In the genomic region with DNA sequence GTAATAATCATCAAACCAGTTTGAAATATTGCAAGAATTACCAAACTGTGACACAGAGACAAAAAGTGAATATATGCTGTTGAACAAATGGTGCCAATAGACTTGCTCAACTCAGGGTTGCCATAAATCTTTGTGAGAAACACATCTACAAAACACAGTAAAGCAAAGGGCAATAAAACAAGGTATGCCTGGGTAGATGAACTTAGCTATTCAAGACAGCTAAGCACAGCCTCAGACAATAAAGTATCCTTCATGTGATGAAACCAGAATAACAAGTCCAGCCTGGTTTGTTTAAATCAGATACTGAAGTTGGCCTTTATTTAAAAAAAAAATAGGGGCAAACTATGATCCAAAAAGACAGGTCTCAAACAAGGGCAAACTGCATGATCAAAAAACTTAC, we compare ENCODE assay signal across 24 cellular contexts. TPM values are rescaled to one million over a fixed set of nuclear protein-coding genes. Genes with fewer than 3 reads are reported as not detected.
DNase-seq lines count a peak whose midpoint lies in the region; ATAC-seq, FAIRE-seq and TF ChIP-seq lines count a peak whose summit lies in the region.
"Had no signal": no experiment of that assay in that cellular context is flagged by ENCODE, and none has a peak within 500 bp of the region (broad histone marks: within the 10 kb centered on the region; RNA-seq: fewer than 3 reads in every experiment).

No MANE protein-coding gene starts in this region.

- H3K9me3 Mint-ChIP-seq in mesothelial cell of epicardium, result no peaks in the 10 kb centered on the region
- H3K9me3 Mint-ChIP-seq: CD4-positive, alpha-beta memory T cell had no signal

- H3K4me2 ChIP-seq in HepG2 (ENCODE audit: low read depth, low read length), result no peak overlapping the region
- H3K4me2 ChIP-seq: BLaER1 treated with 17β-estradiol and CSF1 and Interleukin-3, amounts not matched to agents 10 nM and 100 nM had no signal

- no peak for ATAC-seq in HepG2
- no peak for ATAC-seq in HG02852 (IDR thresholded peaks at IDR 0.05; ENCODE audit: unreplicated experiment)
- ATAC-seq: GM12878 had no signal

- H3K27me3 ChIP-seq in transverse colon, result no peaks in the 10 kb centered on the region
- no peaks in the 10 kb centered on the region for H3K27me3 ChIP-seq in HepG2 (ENCODE audit: control insufficient read depth in 1 of 2, insufficient read depth in 2 of 2, low read length in 2 of 2)
- H3K27me3 ChIP-seq: BLaER1 treated with 17β-estradiol and CSF1 and Interleukin-3, amounts not matched to agents 10 nM and 100 nM had no signal

- H3K79me2 ChIP-seq in HepG2 (ENCODE audit: insufficient read depth, low read length), result no peaks in the 10 kb centered on the region

- no TSS peak for BruUV-seq in HepG2 (replicated peaks; lab: Mats Ljungman, UMichigan)

- TF ChIP-seq POLR2A in transverse colon (IDR thresholded peaks at IDR 0.05) (no peak), HepG2 (IDR thresholded peaks at IDR 0.05; ENCODE audit: insufficient read depth in 1 of 2, low read depth in 2 of 2, low read length in 2 of 2) (no peak)

- peak; percentile 8 for DNase-seq in HT-29 (ENCODE audit: low spot score)
- peak; percentile 49 for DNase-seq in epithelial cell of esophagus (ENCODE audit: low read depth)
- DNase-seq in mesothelial cell of epicardium (ENCODE audit: low spot score in 2 of 2, unreplicated experiment in 2 of 2), result no peak
- DNase-seq in transverse colon, result no peak
- no peak for DNase-seq in HepG2 (ENCODE audit: low spot score)
- no peak for DNase-seq in T1000 (lab: John Stamatoyannopoulos, UW)
- DNase-seq: CD4-positive, alpha-beta memory T cell; DMS 273 treated with DMSO at 0.1 percent for 48 hours; DMS79 treated with DMSO at 0.1 percent for 48 hours; Karpas-422; NCI-H1694; NCI-H2081 treated with DMSO at 0.1 percent for 48 hours; NCI-H446 treated with DMSO at 0.1 percent for 48 hours; NCI-H526 treated with DMSO at 0.1 percent for 48 hours; OCI-M1; Right ventricle myocardium superior had no signal

- no peak overlapping the region for H3K9ac ChIP-seq in HepG2 (ENCODE audit: insufficient read depth, low read depth, low read length)
- H3K9ac ChIP-seq: BLaER1 treated with 17β-estradiol and CSF1 and Interleukin-3, amounts not matched to agents 10 nM and 100 nM had no signal

- in situ Hi-C loops in transverse colon (cut with MboI; ENCODE audit: low pct_ligation_motif_present in 1 of 4, low pct_unique_long_range_greater_than_20kb in 1 of 4, low sequenced_read_pairs in 3 of 4) (loop anchor here in 2 of 4 donors (25.0 kb wide), 1 partner anchor 313 kb away; a partner anchor contains a TSS), HepG2 (cut with HindIII; ENCODE audit: extremely low pct_ligation_motif_present, low pct_unique_long_range_greater_than_20kb) (no loop called here)

- peaks cover 0 to 2% (median 0%) of the 10 kb centered on the region in 4 donors for H3K36me3 ChIP-seq in transverse colon
- peaks cover 2 to 8% of the 10 kb centered on the region in 2 experiments; a peak in 4 of 5 replicates for H3K36me3 ChIP-seq in HepG2 (replicated peaks in 1 of 2; ENCODE audit: control insufficient read depth in 1 of 2, insufficient read depth in 2 of 2, low read length in 2 of 2)

- no peak overlapping the region for H2AFZ ChIP-seq in HepG2 (ENCODE audit: low read length)

- POLR2A ChIA-PET in HepG2 (lab: Yijun Ruan, JAX), result no interaction called here

- peaks cover 13% of the 10 kb centered on the region for H3K4me1 Mint-ChIP-seq in mesothelial cell of epicardium

- CTCF ChIA-PET in HepG2 (lab: Yijun Ruan, JAX; ENCODE audit: low intra/inter-chr PET ratio, low total read pairs), result no interaction called here

- no peak overlapping the region for H3K4me3 Mint-ChIP-seq in mesothelial cell of epicardium
- H3K4me3 Mint-ChIP-seq: CD4-positive, alpha-beta memory T cell had no signal

- no peaks in the 10 kb centered on the region for H3K9me3 ChIP-seq in transverse colon
- no peaks in the 10 kb centered on the region for H3K9me3 ChIP-seq in HepG2 (ENCODE audit: low read length)
- H3K9me3 ChIP-seq: BLaER1 treated with 17β-estradiol and CSF1 and Interleukin-3, amounts not matched to agents 10 nM and 100 nM; Caco-2; HAP-1 had no signal

- no peaks in the 10 kb centered on the region for H4K20me1 ChIP-seq in HepG2 (ENCODE audit: insufficient read depth, low read length)

- H3K4me3 ChIP-seq in epithelial cell of esophagus (ENCODE audit: low read length) (no peak overlapping the region), transverse colon (no peak overlapping the region), HepG2 (replicated peaks in 1 of 3; ENCODE audit: insufficient read depth in 1 of 3, low read depth in 2 of 3, low read length in 3 of 3) (no peak overlapping the region)
- H3K4me3 ChIP-seq: BLaER1 treated with 17β-estradiol and CSF1 and Interleukin-3, amounts not matched to agents 10 nM and 100 nM; GM12878; HAP-1; SK-N-MC had no signal

- no peak for TF ChIP-seq CTCF in epithelial cell of esophagus (IDR thresholded peaks at IDR 0.05; ENCODE audit: insufficient read depth, low read depth, low read length, missing control alignments)
- no peak for TF ChIP-seq CTCF in mesothelial cell of epicardium (IDR thresholded peaks at IDR 0.05; ENCODE audit: unreplicated experiment)
- no peak for TF ChIP-seq CTCF in transverse colon (IDR thresholded peaks at IDR 0.05)
- no peak for TF ChIP-seq CTCF in HepG2 (CRISPR knock-in tag; IDR thresholded peaks at IDR 0.05)

- peaks cover 7% of the 10 kb centered on the region for H3K36me3 Mint-ChIP-seq in mesothelial cell of epicardium

- no peak for TF ChIP-seq RAD21 in HepG2 (CRISPR knock-in tag; IDR thresholded peaks at IDR 0.05)

- intact Hi-C loops in transverse colon (cut with DNase I; ENCODE audit: low total_unique reads), result no loop called here
- intact Hi-C loops in HepG2 (cut with micrococcal nuclease; ENCODE audit: unreplicated experiment), result no loop called here

- FAIRE-seq in HepG2 (lab: Jason Lieb, UNC), result no peak
- FAIRE-seq: GM12878 had no signal

- H3K27ac ChIP-seq in transverse colon (peak overlapping the region in 3 of 4 donors; percentile 4 to 36 (median 21)), HepG2 (ENCODE audit: extremely low read length, insufficient read depth, low read length) (no peak overlapping the region)
- H3K27ac ChIP-seq: BLaER1 treated with 17β-estradiol and CSF1 and Interleukin-3, amounts not matched to agents 10 nM and 100 nM; SK-N-MC had no signal

- H3K27me3 Mint-ChIP-seq in mesothelial cell of epicardium (ENCODE audit: low read depth), result no peaks in the 10 kb centered on the region
- H3K27me3 Mint-ChIP-seq: CD4-positive, alpha-beta memory T cell had no signal

- TF ChIP-seq EP300 in transverse colon (IDR thresholded peaks at IDR 0.05; ENCODE audit: low read depth), result no peak
- no peak for TF ChIP-seq EP300 in HepG2 (IDR thresholded peaks at IDR 0.05; ENCODE audit: low read depth in 2 of 2, low read length in 2 of 2)
- no peak for TF ChIP-seq EP300 in HepG2 (CRISPR knock-in tag; IDR thresholded peaks at IDR 0.05; ENCODE audit: borderline replicate concordance)

- peak overlapping the region; percentile 80 for H3K27ac Mint-ChIP-seq in mesothelial cell of epicardium

- H3K4me1 ChIP-seq in transverse colon (no peaks in the 10 kb centered on the region), HepG2 (ENCODE audit: insufficient read depth, low read length) (no peaks in the 10 kb centered on the region)
- H3K4me1 ChIP-seq: BLaER1 treated with 17β-estradiol and CSF1 and Interleukin-3, amounts not matched to agents 10 nM and 100 nM; Caco-2; HAP-1 had no signal

RNA-seq across cellular contexts. Expression of a gene that starts 19.2 kb away (rescaled TPM):
- total RNA-seq in HT-29 (2014; rRNA removed; shearing (Covaris generic)), result 17.3 and 18.7 TPM in 2 replicates
- total RNA-seq in mesothelial cell of epicardium, result 42.4 to 44.7 TPM (median 42.5 TPM) in 3 replicates
- 10 to 100 TPM in 3 of 4 donors, under 1 TPM in 1; 1.00 to 60.3 (median 32.0) TPM for total RNA-seq in transverse colon
- 47.6 and 81.0 TPM in 2 replicates for total RNA-seq in HepG2 (2016; rRNA removed; fragmentation: Illumina TruSeq; extraction: Trizol)
- total RNA-seq in HepG2 (2016; cell fraction: cytosol; rRNA removed; fragmentation: Illumina TruSeq; extraction: Trizol; ENCODE audit: low read depth), result 10.6 and 13.0 TPM in 2 replicates
- 48.9 and 81.8 TPM in 2 replicates for total RNA-seq in HepG2 (2016; cell fraction: insoluble cytoplasmic fraction; rRNA removed; fragmentation: Illumina TruSeq; extraction: Trizol)
- 33.6 and 35.1 TPM in 2 replicates for total RNA-seq in HepG2 (2016; cell fraction: membrane; rRNA removed; fragmentation: Illumina TruSeq; extraction: Trizol)
- total RNA-seq in HepG2 (2016; cell fraction: nucleus; rRNA removed; fragmentation: Illumina TruSeq; extraction: Trizol), result 21.1 and 23.6 TPM in 2 replicates
- polyA plus RNA-seq in HepG2 (2011; rRNA removed), result 37.2 and 49.1 TPM in 2 replicates
- polyA plus RNA-seq in HepG2 (2011; cell fraction: cytosol; rRNA removed), result 18.2 and 34.5 TPM in 2 replicates
- polyA plus RNA-seq in HepG2 (2011; cell fraction: nucleus; rRNA removed), result 7.1 and 8.3 TPM in 2 replicates
- 26.1 and 31.9 TPM in 2 replicates for polyA plus RNA-seq in HepG2 (2012)
- polyA plus RNA-seq in HepG2 (2016; cell fraction: cytosol; fragmentation: Illumina TruSeq; extraction: Trizol; ENCODE audit: low read depth), result 11.8 and 15.4 TPM in 2 replicates
- polyA plus RNA-seq in HepG2 (2016; cell fraction: insoluble cytoplasmic fraction; fragmentation: Illumina TruSeq; extraction: Trizol; ENCODE audit: low read depth), result 79.9 and 90.6 TPM in 2 replicates
- polyA plus RNA-seq in HepG2 (2016; cell fraction: membrane; fragmentation: Illumina TruSeq; extraction: Trizol; ENCODE audit: low read depth), result 29.9 and 35.6 TPM in 2 replicates
- polyA plus RNA-seq in HepG2 (2016; cell fraction: nucleus; fragmentation: Illumina TruSeq; extraction: Trizol; ENCODE audit: insufficient read depth, low read depth), result 32.3 and 35.9 TPM in 2 replicates
- polyA minus RNA-seq in HepG2 (2011; rRNA and poly(A)+ RNA removed; ENCODE audit: low replicate concordance), result 5.5 and 8.5 TPM in 2 replicates
- 10.5 and 16.0 TPM in 2 replicates for polyA minus RNA-seq in HepG2 (2011; cell fraction: cytosol; rRNA and poly(A)+ RNA removed)
- polyA minus RNA-seq in HepG2 (2011; cell fraction: nucleus; rRNA and poly(A)+ RNA removed), result 12.2 and 15.8 TPM in 2 replicates

RNA-seq across cellular contexts. Expression of a gene that starts 58.4 kb away (rescaled TPM):
- total RNA-seq in HT-29 (2014; rRNA removed; shearing (Covaris generic)), result 2.5 and 3.8 TPM in 2 replicates
- total RNA-seq in mesothelial cell of epicardium, result 2.5 to 2.9 TPM (median 2.7 TPM) in 3 replicates
- total RNA-seq in transverse colon, result 10 to 100 TPM in 1 of 4 donors, 1 to 10 TPM in 2, under 1 TPM in 1; 0.41 to 10.7 (median 7.6) TPM
- not detected in 2 replicates for total RNA-seq in HepG2 (2016; rRNA removed; fragmentation: Illumina TruSeq; extraction: Trizol)
- not detected in 2 replicates for total RNA-seq in HepG2 (2016; cell fraction: cytosol; rRNA removed; fragmentation: Illumina TruSeq; extraction: Trizol; ENCODE audit: low read depth)
- total RNA-seq in HepG2 (2016; cell fraction: insoluble cytoplasmic fraction; rRNA removed; fragmentation: Illumina TruSeq; extraction: Trizol), result not detected in 2 replicates
- not detected in 2 replicates for total RNA-seq in HepG2 (2016; cell fraction: membrane; rRNA removed; fragmentation: Illumina TruSeq; extraction: Trizol)
- total RNA-seq in HepG2 (2016; cell fraction: nucleus; rRNA removed; fragmentation: Illumina TruSeq; extraction: Trizol), result not detected in 2 replicates
- polyA plus RNA-seq in HepG2 (2011; rRNA removed), result not detected in 2 replicates
- polyA plus RNA-seq in HepG2 (2011; cell fraction: cytosol; rRNA removed), result not detected in 2 replicates
- polyA plus RNA-seq in HepG2 (2011; cell fraction: nucleus; rRNA removed), result not detected in 2 replicates
- polyA plus RNA-seq in HepG2 (2012), result not detected in 2 replicates
- not detected in 2 replicates for polyA plus RNA-seq in HepG2 (2016; cell fraction: cytosol; fragmentation: Illumina TruSeq; extraction: Trizol; ENCODE audit: low read depth)
- not detected in 2 replicates for polyA plus RNA-seq in HepG2 (2016; cell fraction: insoluble cytoplasmic fraction; fragmentation: Illumina TruSeq; extraction: Trizol; ENCODE audit: low read depth)
- not detected in 2 replicates for polyA plus RNA-seq in HepG2 (2016; cell fraction: membrane; fragmentation: Illumina TruSeq; extraction: Trizol; ENCODE audit: low read depth)
- polyA plus RNA-seq in HepG2 (2016; cell fraction: nucleus; fragmentation: Illumina TruSeq; extraction: Trizol; ENCODE audit: insufficient read depth, low read depth), result not detected in 2 replicates
- 0.19 TPM in 1 of 2 replicates, not detected in the other for polyA minus RNA-seq in HepG2 (2011; rRNA and poly(A)+ RNA removed; ENCODE audit: low replicate concordance)
- not detected in 2 replicates for polyA minus RNA-seq in HepG2 (2011; cell fraction: cytosol; rRNA and poly(A)+ RNA removed)
- polyA minus RNA-seq in HepG2 (2011; cell fraction: nucleus; rRNA and poly(A)+ RNA removed), result not detected in 2 replicates
- total RNA-seq: A673, Caco-2, RPMI7951 had no signal

Comparison
In these comparisons a context has a peak if more than half of its experiments do, and no peak if none do; other contexts are left out.
1. DNase-seq: peak in HT-29 (single experiment) and epithelial cell of esophagus (single experiment); none in mesothelial cell of epicardium (0 of 2), transverse colon (single experiment), HepG2 (single experiment) and T1000 (single experiment).